Comparison of ENCODE assay signal across 1 cellular context in genomic region chr14:100566586-100566985, GRCh38.
TF ChIP-seq lines count a peak whose summit lies in the region.

No MANE protein-coding gene starts in this region.

TF ChIP-seq in GM23338, 12 proteins besides CTCF, POLR2A, EP300 and RAD21 (continued from another document):
- TF ChIP-seq, protein P1, sequence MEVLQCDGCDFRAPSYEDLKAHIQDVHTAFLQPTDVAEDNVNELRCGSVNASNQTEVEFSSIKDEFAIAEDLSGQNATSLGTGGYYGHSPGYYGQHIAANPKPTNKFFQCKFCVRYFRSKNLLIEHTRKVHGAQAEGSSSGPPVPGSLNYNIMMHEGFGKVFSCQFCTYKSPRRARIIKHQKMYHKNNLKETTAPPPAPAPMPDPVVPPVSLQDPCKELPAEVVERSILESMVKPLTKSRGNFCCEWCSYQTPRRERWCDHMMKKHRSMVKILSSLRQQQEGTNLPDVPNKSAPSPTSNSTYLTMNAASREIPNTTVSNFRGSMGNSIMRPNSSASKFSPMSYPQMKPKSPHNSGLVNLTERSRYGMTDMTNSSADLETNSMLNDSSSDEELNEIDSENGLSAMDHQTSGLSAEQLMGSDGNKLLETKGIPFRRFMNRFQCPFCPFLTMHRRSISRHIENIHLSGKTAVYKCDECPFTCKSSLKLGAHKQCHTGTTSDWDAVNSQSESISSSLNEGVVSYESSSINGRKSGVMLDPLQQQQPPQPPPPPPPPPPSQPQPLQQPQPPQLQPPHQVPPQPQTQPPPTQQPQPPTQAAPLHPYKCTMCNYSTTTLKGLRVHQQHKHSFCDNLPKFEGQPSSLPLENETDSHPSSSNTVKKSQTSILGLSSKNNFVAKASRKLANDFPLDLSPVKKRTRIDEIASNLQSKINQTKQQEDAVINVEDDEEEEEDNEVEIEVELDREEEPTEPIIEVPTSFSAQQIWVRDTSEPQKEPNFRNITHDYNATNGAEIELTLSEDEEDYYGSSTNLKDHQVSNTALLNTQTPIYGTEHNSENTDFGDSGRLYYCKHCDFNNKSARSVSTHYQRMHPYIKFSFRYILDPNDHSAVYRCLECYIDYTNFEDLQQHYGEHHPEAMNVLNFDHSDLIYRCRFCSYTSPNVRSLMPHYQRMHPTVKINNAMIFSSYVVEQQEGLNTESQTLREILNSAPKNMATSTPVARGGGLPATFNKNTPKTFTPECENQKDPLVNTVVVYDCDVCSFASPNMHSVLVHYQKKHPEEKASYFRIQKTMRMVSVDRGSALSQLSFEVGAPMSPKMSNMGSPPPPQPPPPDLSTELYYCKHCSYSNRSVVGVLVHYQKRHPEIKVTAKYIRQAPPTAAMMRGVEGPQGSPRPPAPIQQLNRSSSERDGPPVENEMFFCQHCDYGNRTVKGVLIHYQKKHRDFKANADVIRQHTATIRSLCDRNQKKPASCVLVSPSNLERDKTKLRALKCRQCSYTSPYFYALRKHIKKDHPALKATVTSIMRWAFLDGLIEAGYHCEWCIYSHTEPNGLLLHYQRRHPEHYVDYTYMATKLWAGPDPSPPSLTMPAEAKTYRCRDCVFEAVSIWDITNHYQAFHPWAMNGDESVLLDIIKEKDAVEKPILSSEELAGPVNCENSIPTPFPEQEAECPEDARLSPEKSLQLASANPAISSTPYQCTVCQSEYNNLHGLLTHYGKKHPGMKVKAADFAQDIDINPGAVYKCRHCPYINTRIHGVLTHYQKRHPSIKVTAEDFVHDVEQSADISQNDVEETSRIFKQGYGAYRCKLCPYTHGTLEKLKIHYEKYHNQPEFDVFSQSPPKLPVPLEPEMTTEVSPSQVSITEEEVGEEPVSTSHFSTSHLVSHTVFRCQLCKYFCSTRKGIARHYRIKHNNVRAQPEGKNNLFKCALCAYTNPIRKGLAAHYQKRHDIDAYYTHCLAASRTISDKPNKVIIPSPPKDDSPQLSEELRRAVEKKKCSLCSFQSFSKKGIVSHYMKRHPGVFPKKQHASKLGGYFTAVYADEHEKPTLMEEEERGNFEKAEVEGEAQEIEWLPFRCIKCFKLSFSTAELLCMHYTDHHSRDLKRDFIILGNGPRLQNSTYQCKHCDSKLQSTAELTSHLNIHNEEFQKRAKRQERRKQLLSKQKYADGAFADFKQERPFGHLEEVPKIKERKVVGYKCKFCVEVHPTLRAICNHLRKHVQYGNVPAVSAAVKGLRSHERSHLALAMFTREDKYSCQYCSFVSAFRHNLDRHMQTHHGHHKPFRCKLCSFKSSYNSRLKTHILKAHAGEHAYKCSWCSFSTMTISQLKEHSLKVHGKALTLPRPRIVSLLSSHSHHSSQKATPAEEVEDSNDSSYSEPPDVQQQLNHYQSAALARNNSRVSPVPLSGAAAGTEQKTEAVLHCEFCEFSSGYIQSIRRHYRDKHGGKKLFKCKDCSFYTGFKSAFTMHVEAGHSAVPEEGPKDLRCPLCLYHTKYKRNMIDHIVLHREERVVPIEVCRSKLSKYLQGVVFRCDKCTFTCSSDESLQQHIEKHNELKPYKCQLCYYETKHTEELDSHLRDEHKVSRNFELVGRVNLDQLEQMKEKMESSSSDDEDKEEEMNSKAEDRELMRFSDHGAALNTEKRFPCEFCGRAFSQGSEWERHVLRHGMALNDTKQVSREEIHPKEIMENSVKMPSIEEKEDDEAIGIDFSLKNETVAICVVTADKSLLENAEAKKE (CRISPR knock-in tag; IDR thresholded peaks at IDR 0.05) = no peak
- TF ChIP-seq EZH2 (IDR thresholded peaks at IDR 0.05; ENCODE audit: low read depth, unreplicated experiment) (no peak), POLR2AphosphoS5 (IDR thresholded peaks at IDR 0.05; ENCODE audit: low read depth) (no peak), ETS1 (IDR thresholded peaks at IDR 0.05) (no peak), NANOG (IDR thresholded peaks at IDR 0.05; ENCODE audit: borderline replicate concordance) (no peak), ZNF114 (CRISPR knock-in tag; IDR thresholded peaks at IDR 0.05) (no peak), ZNF331 (CRISPR knock-in tag; IDR thresholded peaks at IDR 0.05; ENCODE audit: low read depth) (no peak), EZH2phosphoT487 (IDR thresholded peaks at IDR 0.05; ENCODE audit: unreplicated experiment) (no peak), CREB1 (CRISPR knock-in tag; IDR thresholded peaks at IDR 0.05; ENCODE audit: low read depth) (no peak)
- TF ChIP-seq, protein P2, sequence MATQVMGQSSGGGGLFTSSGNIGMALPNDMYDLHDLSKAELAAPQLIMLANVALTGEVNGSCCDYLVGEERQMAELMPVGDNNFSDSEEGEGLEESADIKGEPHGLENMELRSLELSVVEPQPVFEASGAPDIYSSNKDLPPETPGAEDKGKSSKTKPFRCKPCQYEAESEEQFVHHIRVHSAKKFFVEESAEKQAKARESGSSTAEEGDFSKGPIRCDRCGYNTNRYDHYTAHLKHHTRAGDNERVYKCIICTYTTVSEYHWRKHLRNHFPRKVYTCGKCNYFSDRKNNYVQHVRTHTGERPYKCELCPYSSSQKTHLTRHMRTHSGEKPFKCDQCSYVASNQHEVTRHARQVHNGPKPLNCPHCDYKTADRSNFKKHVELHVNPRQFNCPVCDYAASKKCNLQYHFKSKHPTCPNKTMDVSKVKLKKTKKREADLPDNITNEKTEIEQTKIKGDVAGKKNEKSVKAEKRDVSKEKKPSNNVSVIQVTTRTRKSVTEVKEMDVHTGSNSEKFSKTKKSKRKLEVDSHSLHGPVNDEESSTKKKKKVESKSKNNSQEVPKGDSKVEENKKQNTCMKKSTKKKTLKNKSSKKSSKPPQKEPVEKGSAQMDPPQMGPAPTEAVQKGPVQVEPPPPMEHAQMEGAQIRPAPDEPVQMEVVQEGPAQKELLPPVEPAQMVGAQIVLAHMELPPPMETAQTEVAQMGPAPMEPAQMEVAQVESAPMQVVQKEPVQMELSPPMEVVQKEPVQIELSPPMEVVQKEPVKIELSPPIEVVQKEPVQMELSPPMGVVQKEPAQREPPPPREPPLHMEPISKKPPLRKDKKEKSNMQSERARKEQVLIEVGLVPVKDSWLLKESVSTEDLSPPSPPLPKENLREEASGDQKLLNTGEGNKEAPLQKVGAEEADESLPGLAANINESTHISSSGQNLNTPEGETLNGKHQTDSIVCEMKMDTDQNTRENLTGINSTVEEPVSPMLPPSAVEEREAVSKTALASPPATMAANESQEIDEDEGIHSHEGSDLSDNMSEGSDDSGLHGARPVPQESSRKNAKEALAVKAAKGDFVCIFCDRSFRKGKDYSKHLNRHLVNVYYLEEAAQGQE (IDR thresholded peaks at IDR 0.05; ENCODE audit: unreplicated experiment) = no peak
